22 cellular contexts compared by ENCODE assay signal in the genomic region with DNA sequence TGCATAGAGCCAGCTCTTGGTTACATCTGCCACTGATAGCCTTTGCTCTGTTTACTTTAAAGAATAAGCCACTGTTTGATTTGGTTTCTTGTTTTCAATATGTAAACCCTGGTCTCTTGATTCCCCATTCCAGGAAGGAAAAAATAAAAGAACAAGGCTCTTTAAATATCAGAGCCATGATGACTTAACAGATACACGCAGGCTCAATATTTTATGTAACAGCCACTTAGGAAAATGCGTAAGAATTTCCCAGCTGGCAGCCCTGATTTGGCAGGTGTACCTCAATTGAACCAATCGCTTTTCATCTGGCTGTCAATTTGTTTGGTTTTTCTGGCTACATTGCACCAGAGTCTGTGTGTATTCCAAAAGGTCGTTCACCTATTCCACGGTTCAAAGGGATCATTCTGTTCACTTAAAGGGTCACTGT.
DNase-seq lines count a peak whose midpoint lies in the region; ATAC-seq and TF ChIP-seq lines count a peak whose summit lies in the region.
"Had no signal": no experiment of that assay in that cellular context is flagged by ENCODE, and none has a peak within 500 bp of the region (broad histone marks: within the 10 kb centered on the region; RNA-seq: fewer than 3 reads in every experiment).

No MANE protein-coding gene starts in this region.

- no peak for TF ChIP-seq POLR2A in stomach (IDR thresholded peaks at IDR 0.05)

- in situ Hi-C loops in SK-MEL-5 (cut with HindIII; ENCODE audit: low pct_unique_long_range_greater_than_20kb, low sequenced_read_pairs): no loop called here

- H3K27ac ChIP-seq in stomach: peak overlapping the region in 1 of 5 donors; percentile 35
- no peak overlapping the region for H3K27ac ChIP-seq in effector memory CD4-positive, alpha-beta T cell (ENCODE audit: insufficient read depth, low read length, poor library complexity, severe bottlenecking)
- H3K27ac ChIP-seq: 22Rv1, esophagus squamous epithelium, neural progenitor cell, psoas muscle, upper lobe of left lung had no signal

- no peak overlapping the region for H3K4me3 ChIP-seq in stomach
- H3K4me3 ChIP-seq in effector memory CD4-positive, alpha-beta T cell (ENCODE audit: insufficient read depth, low read depth, low read length, poor library complexity, severe bottlenecking): no peak overlapping the region
- H3K4me3 ChIP-seq: esophagus squamous epithelium, GM12878, neural progenitor cell, psoas muscle, upper lobe of left lung had no signal

- DNase-seq in DMS79 treated with DMSO at 0.1 percent for 48 hours (lab: John Stamatoyannopoulos, UW) (peak; percentile 19), DMS79 (lab: John Stamatoyannopoulos, UW) (no peak), NCI-H2196 (lab: John Stamatoyannopoulos, UW; ENCODE audit: unreplicated experiment) (peak; percentile 37), SK-MEL-5 (ENCODE audit: low read depth, low spot score) (peak; percentile 8), stomach (peak; percentile 55), AG20443 (ENCODE audit: low spot score) (no peak)
- no peak for DNase-seq in effector memory CD4-positive, alpha-beta T cell
- DNase-seq: activated CD4-positive, alpha-beta T cell treated with anti-CD3 and anti-CD28 coated beads for 1 hour; activated gamma-delta T cell; amygdala; central memory CD4-positive, alpha-beta T cell; esophagus squamous epithelium; H7; left cardiac atrium; psoas muscle; small intestine; stimulated activated CD4-positive, alpha-beta T cell treated with anti-CD3 and anti-CD28 coated beads, Interleukin-4, amount 100 ng/mL, for 1 hour; upper lobe of left lung had no signal

- no peaks in the 10 kb centered on the region for H3K27me3 ChIP-seq in stomach
- no peaks in the 10 kb centered on the region for H3K27me3 ChIP-seq in effector memory CD4-positive, alpha-beta T cell (replicated peaks; ENCODE audit: control insufficient read depth, insufficient read depth, low read length, poor library complexity, severe bottlenecking)
- H3K27me3 ChIP-seq: esophagus squamous epithelium, neural progenitor cell, upper lobe of left lung had no signal

- TF ChIP-seq EP300 in stomach (IDR thresholded peaks at IDR 0.05): no peak

- intact Hi-C loops in stomach (cut with DNase I; ENCODE audit: low total_unique reads): no loop called here

- WGBS in stomach, 5 donors: 18 to 40% (median 28%) methylated on average over 5 of the region's 5 CpGs

- no peaks in the 10 kb centered on the region for H3K4me1 ChIP-seq in stomach
- no peaks in the 10 kb centered on the region for H3K4me1 ChIP-seq in effector memory CD4-positive, alpha-beta T cell (ENCODE audit: control insufficient read depth, insufficient read depth, low read length, poor library complexity, severe bottlenecking)
- H3K4me1 ChIP-seq: esophagus squamous epithelium, upper lobe of left lung had no signal

- no peaks in the 10 kb centered on the region for H3K36me3 ChIP-seq in stomach
- H3K36me3 ChIP-seq in effector memory CD4-positive, alpha-beta T cell (ENCODE audit: control insufficient read depth, insufficient read depth, low read length): no peaks in the 10 kb centered on the region
- H3K36me3 ChIP-seq: esophagus squamous epithelium, neural progenitor cell, upper lobe of left lung had no signal

- no peak for TF ChIP-seq CTCF in stomach (IDR thresholded peaks at IDR 0.05)

- no peaks in the 10 kb centered on the region for H3K9me3 ChIP-seq in stomach
- no peaks in the 10 kb centered on the region for H3K9me3 ChIP-seq in effector memory CD4-positive, alpha-beta T cell (ENCODE audit: control insufficient read depth, low read length)
- H3K9me3 ChIP-seq: esophagus squamous epithelium, psoas muscle, upper lobe of left lung had no signal

- ATAC-seq in GM21717 (IDR thresholded peaks at IDR 0.05; ENCODE audit: unreplicated experiment): no peak
- ATAC-seq: GM12878, left cardiac atrium, psoas muscle had no signal

Comparison
In these comparisons a context has a peak if more than half of its experiments do, and no peak if none do; other contexts are left out.
1. DNase-seq: peak in DMS79 treated with DMSO at 0.1 percent for 48 hours (single experiment), NCI-H2196 (single experiment), SK-MEL-5 (single experiment) and stomach (single experiment); none in DMS79 (single experiment), effector memory CD4-positive, alpha-beta T cell (0 of 3) and AG20443 (single experiment).